9 cellular contexts compared by ENCODE assay signal in the genomic region with DNA sequence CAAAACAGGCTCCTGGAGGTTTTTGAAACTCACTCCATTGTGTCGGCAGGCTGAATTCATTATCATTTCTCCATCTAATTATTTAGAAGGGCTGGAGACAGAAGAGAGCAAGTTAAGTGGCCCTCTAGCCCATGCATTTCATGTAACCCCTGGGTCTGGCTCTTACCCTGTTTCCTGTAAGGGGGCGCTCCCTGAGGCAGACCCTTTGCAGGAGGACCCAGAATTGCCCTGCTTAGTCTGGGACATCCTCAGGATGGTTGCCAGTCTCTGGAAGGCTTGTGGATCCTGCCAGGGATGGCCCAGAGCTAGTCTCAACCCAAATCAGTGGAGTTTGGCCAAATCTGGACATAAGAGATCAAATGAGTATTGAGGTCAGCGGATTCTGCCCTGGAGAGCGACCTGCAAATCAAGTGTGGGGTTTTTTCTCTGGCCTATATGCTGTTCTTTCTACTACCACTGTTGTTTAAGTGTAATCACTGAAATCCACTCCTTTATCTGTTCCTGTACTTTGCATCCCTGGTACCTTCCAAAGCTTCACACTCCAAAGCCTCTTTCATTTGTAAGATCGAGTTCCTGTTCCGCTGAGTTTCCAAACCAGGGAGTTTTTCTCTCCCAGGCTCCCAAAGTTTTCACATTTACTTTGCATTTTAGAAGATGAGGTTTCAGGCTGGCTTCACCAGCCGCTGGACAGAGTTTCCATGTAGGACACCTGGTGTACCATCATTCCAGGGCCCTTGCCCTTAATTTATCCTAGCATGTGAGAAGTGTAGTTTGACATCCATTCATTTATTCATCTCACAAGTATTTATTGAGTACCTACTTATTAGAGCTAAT. TPM values are rescaled to one million over a fixed set of nuclear protein-coding genes. Genes with fewer than 3 reads are reported as not detected.
DNase-seq lines count a peak whose midpoint lies in the region; ATAC-seq, FAIRE-seq and TF ChIP-seq lines count a peak whose summit lies in the region.
"Had no signal": no experiment of that assay in that cellular context is flagged by ENCODE, and none has a peak within 500 bp of the region (broad histone marks: within the 10 kb centered on the region; RNA-seq: fewer than 3 reads in every experiment).

No MANE protein-coding gene starts in this region.

- H3K27me3 ChIP-seq in GM12878 (replicated peaks in 1 of 2; ENCODE audit: control insufficient read depth in 2 of 2, insufficient read depth in 2 of 2, low read length in 1 of 2) (peaks cover 0 to 4% of the 10 kb centered on the region in 2 experiments; a peak in 1 of 4 replicates), lower lobe of right lung (ENCODE audit: low read depth) (no peaks in the 10 kb centered on the region), subcutaneous abdominal adipose tissue (ENCODE audit: control insufficient read depth in 5 of 5, insufficient read depth in 4 of 5, low read length in 5 of 5) (no peaks in the 10 kb centered on the region), brain microvascular endothelial cell (replicated peaks) (no peaks in the 10 kb centered on the region)

- in situ Hi-C loops in GM12878 (cut with MboI) = loop anchor here (5.0 kb wide), 3 partner anchors 353 to 608 kb away; no protein-coding TSS in a partner anchor
- in situ Hi-C loops in brain microvascular endothelial cell (cut with HindIII; ENCODE audit: low pct_ligation_motif_present, low sequenced_read_pairs) = no loop called here

- H3K27ac ChIP-seq in GM12878 (ENCODE audit: control insufficient read depth, insufficient read depth) (peak overlapping the region; percentile 58), lower lobe of right lung (peak overlapping the region; percentile 100), subcutaneous abdominal adipose tissue (ENCODE audit: low read depth, low read length) (peak overlapping the region; percentile 94), brain microvascular endothelial cell (no peak overlapping the region)

- no peak overlapping the region for H3K9ac ChIP-seq in GM12878 (ENCODE audit: control insufficient read depth, insufficient read depth, low read length)
- H3K9ac ChIP-seq in subcutaneous abdominal adipose tissue (ENCODE audit: low read length in 5 of 5) = peak overlapping the region in 4 of 5 donors; percentile 13 to 75 (median 39)

- TF ChIP-seq POLR2A in GM12878 (IDR thresholded peaks at IDR 0.05; ENCODE audit: low read depth, low read length) = no peak

- H3K4me2 ChIP-seq in GM12878 (ENCODE audit: control insufficient read depth, insufficient read depth) = peak overlapping the region; percentile 86

- H3K4me1 ChIP-seq in GM12878 (ENCODE audit: control insufficient read depth, insufficient read depth, low read length) (peaks cover 56% of the 10 kb centered on the region), lower lobe of right lung (peaks cover 89% of the 10 kb centered on the region), subcutaneous abdominal adipose tissue (ENCODE audit: control insufficient read depth in 5 of 5, insufficient read depth in 5 of 5, low read length in 5 of 5) (peaks cover 32 to 97% (median 96%) of the 10 kb centered on the region in 5 donors)

- TF ChIP-seq CTCF in GM12878 (IDR thresholded peaks at IDR 0.05 in 2 of 3, conservative IDR thresholded peaks at IDR 0.05 in 1 of 3; ENCODE audit: control insufficient read depth in 2 of 3, extremely low read depth in 1 of 3, insufficient read depth in 1 of 3, low read depth in 3 of 3, low read length in 3 of 3) = no peak
- TF ChIP-seq CTCF in lower lobe of right lung (IDR thresholded peaks at IDR 0.05) = no peak
- no peak for TF ChIP-seq CTCF in brain microvascular endothelial cell (IDR thresholded peaks at IDR 0.05; ENCODE audit: low read depth, low read length, missing control alignments)

- H3K36me3 ChIP-seq in GM12878 (ENCODE audit: control insufficient read depth in 2 of 2, insufficient read depth in 2 of 2, low read length in 1 of 2) (no peaks in the 10 kb centered on the region), lower lobe of right lung (no peaks in the 10 kb centered on the region), subcutaneous abdominal adipose tissue (ENCODE audit: control insufficient read depth in 5 of 5, insufficient read depth in 5 of 5, low read length in 5 of 5) (no peaks in the 10 kb centered on the region), brain microvascular endothelial cell (replicated peaks) (no peaks in the 10 kb centered on the region)

- CTCF ChIA-PET in GM12878 (lab: Yijun Ruan, JAX) = interaction anchor here (1.4 to 5.5 kb wide), 4 partner anchors 351 to 610 kb away, joined by 3 to 67 read pairs (median 18); no protein-coding TSS in a partner anchor

- no peaks in the 10 kb centered on the region for H4K20me1 ChIP-seq in GM12878 (ENCODE audit: control insufficient read depth, insufficient read depth)

- H2AFZ ChIP-seq in GM12878 (ENCODE audit: control insufficient read depth, low read depth, low read length) = no peak overlapping the region

- RAD21 ChIA-PET in GM12878 (lab: Charles Lee; ENCODE audit: unreplicated experiment) = interaction anchor here (1.0 to 7.2 kb wide), 4 partner anchors 351 to 601 kb away, joined by 4 to 66 read pairs (median 30); no protein-coding TSS in a partner anchor

- SMC1A ChIA-PET in GM12878 (lab: Charles Lee; ENCODE audit: uncharacterized antibody, unreplicated experiment) = interaction anchor here (1.0 to 8.4 kb wide), 8 partner anchors 55 to 542 kb away, joined by 3 to 82 read pairs (median 4); a partner anchor contains a TSS

- peaks cover 81% of the 10 kb centered on the region for H3K4me1 Mint-ChIP-seq in T-helper 1 cell treated with Interleukin-12 subunit alpha and Interleukin-12 subunit beta and Interleukin-4 antibody, amounts not matched to agents 30 μg/mL and 1 μg/mL, for 36 hours (ENCODE audit: low read depth)

- TF ChIP-seq RAD21 in GM12878 (IDR thresholded peaks at IDR 0.05; ENCODE audit: insufficient read depth, low read depth, low read length) = no peak

- intact Hi-C loops in GM12878 (cut with micrococcal nuclease; ENCODE audit: unreplicated experiment) = loop anchor here (5.0 to 10.0 kb wide), 2 partner anchors 168 to 225 kb away; no protein-coding TSS in a partner anchor
- intact Hi-C loops in lower lobe of right lung (cut with DNase I) = no loop called here

- no peaks in the 10 kb centered on the region for H3K9me3 Mint-ChIP-seq in T-helper 1 cell treated with Interleukin-12 subunit alpha and Interleukin-12 subunit beta and Interleukin-4 antibody, amounts not matched to agents 30 μg/mL and 1 μg/mL, for 36 hours

- ATAC-seq in GM12878 = no peak
- ATAC-seq in lower lobe of right lung = no peak

- H3K9me3 ChIP-seq in GM12878 (replicated peaks; ENCODE audit: control insufficient read depth, insufficient read depth, low read length) = no peaks in the 10 kb centered on the region
- no peaks in the 10 kb centered on the region for H3K9me3 ChIP-seq in lower lobe of right lung
- no peaks in the 10 kb centered on the region for H3K9me3 ChIP-seq in subcutaneous abdominal adipose tissue (ENCODE audit: control insufficient read depth in 5 of 5, low read length in 5 of 5)

- peaks cover 17% of the 10 kb centered on the region for H3K36me3 Mint-ChIP-seq in T-helper 1 cell treated with Interleukin-12 subunit alpha and Interleukin-12 subunit beta and Interleukin-4 antibody, amounts not matched to agents 30 μg/mL and 1 μg/mL, for 36 hours (ENCODE audit: low read depth)

- H3K27ac Mint-ChIP-seq in T-helper 1 cell treated with Interleukin-12 subunit alpha and Interleukin-12 subunit beta and Interleukin-4 antibody, amounts not matched to agents 30 μg/mL and 1 μg/mL, for 36 hours = peak overlapping the region; percentile 21

- POLR2A ChIA-PET in GM12878 (lab: Charles Lee) = interaction anchor here (0.6 to 1.1 kb wide), 2 partner anchors 470 to 538 kb away, joined by 4 read pairs; no protein-coding TSS in a partner anchor

- DNase-seq in T-helper 1 cell (no peak), GM12878 (ENCODE audit: low read depth, low spot score) (no peak), lower lobe of right lung (no peak), NCI-H2029 treated with DMSO at 0.1 percent for 48 hours (lab: John Stamatoyannopoulos, UW) (no peak), cortex of kidney (lab: John Stamatoyannopoulos, UW) (no peak), brain microvascular endothelial cell (no peak)

- no TSS peak for BruUV-seq in GM12878 (replicated peaks; lab: Mats Ljungman, UMichigan)

- peaks cover 80% of the 10 kb centered on the region for H3K79me2 ChIP-seq in GM12878 (ENCODE audit: control insufficient read depth, insufficient read depth, low read length)

- FAIRE-seq in GM12878 (lab: Jason Lieb, UNC) = no peak
- FAIRE-seq: A204.1 had no signal

- peak overlapping the region; percentile 29 for H3K4me3 ChIP-seq in GM12878
- peak overlapping the region; percentile 31 for H3K4me3 ChIP-seq in lower lobe of right lung
- peak overlapping the region in 4 of 5 donors; percentile 17 to 48 (median 39) for H3K4me3 ChIP-seq in subcutaneous abdominal adipose tissue (ENCODE audit: low read depth in 1 of 5, low read length in 5 of 5)
- H3K4me3 ChIP-seq in brain microvascular endothelial cell (ENCODE audit: low read depth, low read length) = no peak overlapping the region

- peaks cover 15% of the 10 kb centered on the region for H3K27me3 Mint-ChIP-seq in T-helper 1 cell treated with Interleukin-12 subunit alpha and Interleukin-12 subunit beta and Interleukin-4 antibody, amounts not matched to agents 30 μg/mL and 1 μg/mL, for 36 hours (ENCODE audit: low read depth)

- WGBS in GM12878 (ENCODE audit: insufficient coverage, insufficient replicate concordance, low lambda C conversion rate, missing lambda C conversion rate) = 82% methylated on average over 7 of the region's 7 CpGs

- TF ChIP-seq EP300 in GM12878 (IDR thresholded peaks at IDR 0.05; ENCODE audit: borderline replicate concordance in 1 of 2, control insufficient read depth in 1 of 2, low read depth in 2 of 2, low read length in 2 of 2) = no peak

- peak overlapping the region; percentile 65 for H3K4me3 Mint-ChIP-seq in T-helper 1 cell treated with Interleukin-12 subunit alpha and Interleukin-12 subunit beta and Interleukin-4 antibody, amounts not matched to agents 30 μg/mL and 1 μg/mL, for 36 hours

RNA-seq across cellular contexts. Expression of a gene that starts 6.3 kb away (rescaled TPM):
- total RNA-seq in GM12878 (2013; cell fraction: nucleolus; rRNA removed) = 9.0 and 9.1 TPM in 2 replicates
- total RNA-seq in GM12878 (2014; rRNA removed) (2.2 and 2.3 TPM in 2 replicates), GM12878 (2014; rRNA removed; fragmentation: Illumina TruSeq; extraction: Trizol) (1.9 and 2.6 TPM in 2 replicates), GM12878 (2021) (5.7 and 5.8 TPM in 2 replicates), lower lobe of right lung (58.0 TPM)
- 11.5 TPM for polyA plus RNA-seq in GM12878 (2011; ENCODE audit: low read depth)
- polyA plus RNA-seq in GM12878 (2011; rRNA removed) (4.1 and 4.7 TPM in 2 replicates), GM12878 (2014; fragmentation: Illumina TruSeq; extraction: Trizol) (4.1 and 4.9 TPM in 2 replicates), GM12878 (2014; fragmentation: Nextera tagmentation; extraction: Ambion mirVana) (1 to 10 TPM; 1.4 to 1.5 TPM), GM12878 (2014; rRNA removed) (2.4 TPM in 2 replicates), GM12878 (2016; fragmentation: Nextera tagmentation; extraction: Ambion mirVana) (1 to 10 TPM; 1.4 to 1.7 TPM)
- polyA plus RNA-seq in GM12878 (2011; cell fraction: cytosol; rRNA removed) = 3.3 TPM in 2 replicates
- 5.8 and 6.0 TPM in 2 replicates for polyA plus RNA-seq in GM12878 (2011; cell fraction: nucleus; rRNA removed)
- polyA plus RNA-seq in GM12878 (2012) = 15.4 and 15.8 TPM in 2 replicates
- polyA minus RNA-seq in GM12878 (2011; rRNA and poly(A)+ RNA removed) = 7.2 and 9.9 TPM in 2 replicates
- 2.8 and 3.8 TPM in 2 replicates for polyA minus RNA-seq in GM12878 (2011; cell fraction: cytosol; rRNA and poly(A)+ RNA removed)
- 12.6 and 20.4 TPM in 2 replicates for polyA minus RNA-seq in GM12878 (2011; cell fraction: nucleus; rRNA and poly(A)+ RNA removed)
